In the genomic region with DNA sequence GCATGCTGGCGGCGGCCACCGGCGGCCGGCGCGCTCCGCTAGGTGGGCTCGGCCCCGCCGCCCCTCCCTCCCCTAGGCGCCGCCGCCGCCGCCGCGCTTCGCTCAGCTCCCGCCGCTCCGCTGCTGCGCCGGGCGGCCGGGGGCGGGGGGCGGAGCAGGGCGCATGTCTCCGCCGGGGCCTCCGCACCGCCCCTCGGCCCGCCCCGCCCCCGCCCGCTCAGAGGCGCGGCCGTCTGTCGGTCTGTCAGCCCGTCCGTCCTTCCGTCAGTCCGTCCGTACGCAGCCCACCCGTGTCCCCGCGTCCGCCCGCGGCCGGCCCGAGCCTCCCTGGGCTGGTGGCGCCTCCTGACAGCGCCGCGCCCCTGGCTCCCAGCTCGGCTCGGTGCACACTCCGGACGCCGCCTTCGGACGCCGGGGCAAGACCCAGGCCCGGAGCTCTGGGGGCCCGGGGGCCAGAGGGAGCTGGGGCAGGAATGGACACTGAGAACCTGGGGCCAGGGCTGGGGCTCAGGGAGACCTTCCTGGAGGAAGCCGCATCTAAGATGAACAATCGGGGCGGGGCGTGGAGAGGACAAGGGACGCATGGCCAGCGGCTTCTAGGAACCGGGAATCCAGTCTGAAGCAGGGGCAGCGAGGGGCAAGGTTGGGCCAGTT, we compare ENCODE assay signal across 8 cellular contexts. TPM values are rescaled to one million over a fixed set of nuclear protein-coding genes. Genes with fewer than 3 reads are reported as not detected.
A peak's percentile ranks its signal among the peaks of the same experiment; 100 is the strongest.
DNase-seq lines count a peak whose midpoint lies in the region; ATAC-seq and TF ChIP-seq lines count a peak whose summit lies in the region.

GPR153 (minus strand) TSS at position 138 of the 654 bp plus-strand sequence. CDS start 6,193 bp downstream, outside the sequence.

- peak within 1 kb of the TSS; percentile 52 to 85 (median 70) for H3K27ac ChIP-seq in upper lobe of left lung

- H3K4me1 ChIP-seq in neuron (ENCODE audit: insufficient read depth, low read length) (peaks cover 29% of the 10 kb centered on the region), upper lobe of left lung (peaks cover 22 to 28% (median 25%) of the 10 kb centered on the region in 4 donors)

- TF ChIP-seq EP300 in upper lobe of left lung (IDR thresholded peaks at IDR 0.05): no peak

- peak within 1 kb of the TSS; percentile 87 for H2AFZ ChIP-seq in neuron (ENCODE audit: low read depth, low read length)

- TF ChIP-seq CTCF in upper lobe of left lung (IDR thresholded peaks at IDR 0.05): no peak

- H3K36me3 ChIP-seq in neuron (ENCODE audit: insufficient read depth, low read length) (no peaks in the 10 kb centered on the region), upper lobe of left lung (no peaks in the 10 kb centered on the region)

- H3K27me3 ChIP-seq in neuron (ENCODE audit: insufficient read depth, low read length): no peaks in the 10 kb centered on the region
- H3K27me3 ChIP-seq in upper lobe of left lung: peaks cover 0 to 9% (median 5%) of the 10 kb centered on the region in 4 donors

- TF ChIP-seq POLR2A in upper lobe of left lung (IDR thresholded peaks at IDR 0.05): no peak

- ATAC-seq in upper lobe of left lung (ENCODE audit: low FRiP score in 2 of 2) (peak in 1 of 2 donors; percentile 75), GM18502 (IDR thresholded peaks at IDR 0.05; ENCODE audit: poor library complexity, unreplicated experiment) (no peak)

- H3K4me3 ChIP-seq in neuron (ENCODE audit: low read length) (peak within 1 kb of the TSS; percentile 62), upper lobe of left lung (peak within 1 kb of the TSS; percentile 50 to 77 (median 66))

- DNase-seq in GM19238 (ENCODE audit: insufficient read length, low spot score) (peak; percentile 58), NCI-H2171 (lab: John Stamatoyannopoulos, UW) (peak; percentile 23), activated T-cell treated with anti-CD3 and anti-CD28 coated beads for 24 hours (ENCODE audit: low read depth) (peak; percentile 52), fibroblast of gingiva (ENCODE audit: low read depth) (peak; percentile 38), upper lobe of left lung (peak in 1 of 2 donors; percentile 93), NCI-H1694 (lab: John Stamatoyannopoulos, UW) (no peak)

- 0 to 3% methylated on average over 3 to 32 of the region's 78 CpGs for WGBS in upper lobe of left lung, 2 donors

- H3K9me3 ChIP-seq in neuron (ENCODE audit: low read length) (no peaks in the 10 kb centered on the region), upper lobe of left lung (no peaks in the 10 kb centered on the region)

RNA-seq across cellular contexts. Expression of gene GPR153, which starts in this region (rescaled TPM):
- total RNA-seq in upper lobe of left lung: 10 to 100 TPM in 3 of 6 donors, 1 to 10 TPM in 3; 2.4 to 25.7 (median 12.5) TPM
